Comparison of ENCODE assay signal across 1 cellular context in genomic region chr17:37592291-37592690, GRCh38.
TF ChIP-seq lines count a peak whose summit lies in the region.

No MANE protein-coding gene starts in this region.

TF ChIP-seq in GM23338, 12 proteins besides CTCF, POLR2A, EP300 and RAD21:
- TF ChIP-seq ETS1 (IDR thresholded peaks at IDR 0.05) (no peak), POLR2AphosphoS5 (IDR thresholded peaks at IDR 0.05; ENCODE audit: low read depth) (no peak), ZNF331 (CRISPR knock-in tag; IDR thresholded peaks at IDR 0.05; ENCODE audit: low read depth) (no peak), CREB1 (CRISPR knock-in tag; IDR thresholded peaks at IDR 0.05; ENCODE audit: low read depth) (no peak), ZNF114 (CRISPR knock-in tag; IDR thresholded peaks at IDR 0.05) (no peak)
TF ChIP-seq in GM23338: peak in this region for 0.
